In the genomic region with DNA sequence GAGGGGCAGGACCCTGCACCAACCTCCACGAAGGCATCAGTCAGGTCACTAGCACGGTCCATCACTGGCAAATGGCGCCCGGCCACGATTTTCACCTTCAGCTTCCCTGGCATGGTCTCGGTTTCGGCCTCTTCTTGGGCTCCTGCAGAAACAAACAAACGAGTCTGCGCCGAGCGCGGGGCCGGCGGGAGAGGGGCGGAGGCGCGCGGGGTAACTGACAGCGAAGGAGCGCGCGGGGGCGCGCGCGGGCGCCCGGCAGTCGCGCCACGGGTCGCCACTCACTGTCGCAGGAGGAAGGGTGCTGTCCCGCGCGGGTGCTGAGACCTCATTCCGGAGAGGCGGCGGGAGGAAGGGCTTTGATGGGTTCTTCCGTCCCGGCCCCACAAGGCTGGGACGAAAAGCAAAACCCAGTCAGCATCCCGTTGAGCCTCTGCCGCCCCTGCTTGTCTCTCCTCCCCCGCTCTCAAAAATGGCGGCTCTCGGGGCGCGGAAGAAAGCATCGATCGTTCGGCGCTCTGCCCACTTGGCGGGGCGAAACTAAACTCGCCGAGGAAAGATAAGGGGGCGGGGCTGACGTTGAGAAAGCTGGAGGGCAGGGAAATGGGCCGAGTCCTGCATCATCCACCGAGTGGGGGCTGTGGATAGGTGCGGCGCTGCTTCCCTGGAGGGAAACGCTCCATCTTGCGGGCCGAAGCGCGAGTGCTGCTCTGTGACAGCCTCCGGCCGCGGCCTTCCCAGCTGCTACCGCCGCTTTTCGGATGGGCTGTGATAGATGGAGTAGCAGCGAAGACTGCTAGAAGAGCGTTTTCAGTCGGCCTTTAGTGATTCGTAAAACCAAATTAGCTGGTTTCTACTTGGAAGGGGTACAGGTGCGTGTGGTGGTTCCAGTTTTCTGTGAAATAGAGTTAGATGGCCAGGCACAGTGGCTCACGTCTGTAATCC, we compare ENCODE assay signal across 8 cellular contexts. TPM values are rescaled to one million over a fixed set of nuclear protein-coding genes. Genes with fewer than 3 reads are reported as not detected.
DNase-seq lines count a peak whose midpoint lies in the region; ATAC-seq, FAIRE-seq and TF ChIP-seq lines count a peak whose summit lies in the region.

A gene with protein sequence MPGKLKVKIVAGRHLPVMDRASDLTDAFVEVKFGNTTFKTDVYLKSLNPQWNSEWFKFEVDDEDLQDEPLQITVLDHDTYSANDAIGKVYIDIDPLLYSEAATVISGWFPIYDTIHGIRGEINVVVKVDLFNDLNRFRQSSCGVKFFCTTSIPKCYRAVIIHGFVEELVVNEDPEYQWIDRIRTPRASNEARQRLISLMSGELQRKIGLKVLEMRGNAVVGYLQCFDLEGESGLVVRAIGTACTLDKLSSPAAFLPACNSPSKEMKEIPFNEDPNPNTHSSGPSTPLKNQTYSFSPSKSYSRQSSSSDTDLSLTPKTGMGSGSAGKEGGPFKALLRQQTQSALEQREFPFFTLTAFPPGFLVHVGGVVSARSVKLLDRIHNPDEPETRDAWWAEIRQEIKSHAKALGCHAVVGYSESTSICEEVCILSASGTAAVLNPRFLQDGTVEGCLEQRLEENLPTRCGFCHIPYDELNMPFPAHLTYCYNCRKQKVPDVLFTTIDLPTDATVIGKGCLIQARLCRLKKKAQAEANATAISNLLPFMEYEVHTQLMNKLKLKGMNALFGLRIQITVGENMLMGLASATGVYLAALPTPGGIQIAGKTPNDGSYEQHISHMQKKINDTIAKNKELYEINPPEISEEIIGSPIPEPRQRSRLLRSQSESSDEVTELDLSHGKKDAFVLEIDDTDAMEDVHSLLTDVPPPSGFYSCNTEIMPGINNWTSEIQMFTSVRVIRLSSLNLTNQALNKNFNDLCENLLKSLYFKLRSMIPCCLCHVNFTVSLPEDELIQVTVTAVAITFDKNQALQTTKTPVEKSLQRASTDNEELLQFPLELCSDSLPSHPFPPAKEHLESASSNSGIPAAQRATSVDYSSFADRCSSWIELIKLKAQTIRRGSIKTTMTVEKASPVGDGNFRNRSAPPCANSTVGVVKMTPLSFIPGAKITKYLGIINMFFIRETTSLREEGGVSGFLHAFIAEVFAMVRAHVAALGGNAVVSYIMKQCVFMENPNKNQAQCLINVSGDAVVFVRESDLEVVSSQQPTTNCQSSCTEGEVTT (minus strand): TSS at position 505 of the 942 bp plus-strand sequence. CDS start 392 bp downstream, at position 113.

- peaks cover 29% of the 10 kb centered on the region for H3K36me3 Mint-ChIP-seq in T-helper 2 cell treated with Interferon-gamma antibody and Interleukin-4, amounts not matched to agents 5 μg/mL and 100 μg/mL, for 36 hours (ENCODE audit: low read depth)
- H3K36me3 Mint-ChIP-seq in astrocyte (ENCODE audit: low read depth, unreplicated experiment) = no peaks in the 10 kb centered on the region

- H3K4me3 Mint-ChIP-seq in T-helper 2 cell treated with Interferon-gamma antibody and Interleukin-4, amounts not matched to agents 5 μg/mL and 100 μg/mL, for 36 hours = peak within 1 kb of the TSS; percentile 94
- peak within 1 kb of the TSS; percentile 95 for H3K4me3 Mint-ChIP-seq in astrocyte (ENCODE audit: unreplicated experiment)

- peak within 1 kb of the TSS; percentile 97 for H2AFZ ChIP-seq in astrocyte (ENCODE audit: low read depth, low read length)

- FAIRE-seq in astrocyte (lab: Jason Lieb, UNC) = no peak

- no peaks in the 10 kb centered on the region for H3K9me3 ChIP-seq in astrocyte (ENCODE audit: insufficient read depth, low read depth, low read length)

- H3K4me3 ChIP-seq in astrocyte (ENCODE audit: insufficient read depth, low read depth, low read length) = peak within 1 kb of the TSS; percentile 78

- H3K36me3 ChIP-seq in astrocyte (ENCODE audit: insufficient read depth, low read length) = no peaks in the 10 kb centered on the region

- H3K27ac Mint-ChIP-seq in T-helper 2 cell treated with Interferon-gamma antibody and Interleukin-4, amounts not matched to agents 5 μg/mL and 100 μg/mL, for 36 hours = peak within 1 kb of the TSS; percentile 94
- peak within 1 kb of the TSS; percentile 63 for H3K27ac Mint-ChIP-seq in astrocyte (ENCODE audit: unreplicated experiment)

- no peaks in the 10 kb centered on the region for H4K20me1 ChIP-seq in astrocyte (ENCODE audit: insufficient read depth, low read length)

- no peaks in the 10 kb centered on the region for H3K27me3 ChIP-seq in astrocyte (ENCODE audit: insufficient read depth, low read length)

- DNase-seq in NCI-H1694 treated with DMSO at 0.1 percent for 48 hours (lab: John Stamatoyannopoulos, UW) = peak; percentile 98
- peak; percentile 93 for DNase-seq in T-helper 2 cell treated with Interferon-gamma antibody and Interleukin-4, amounts not matched to agents 5 μg/mL and 100 μg/mL, for 36 hours (ENCODE audit: low spot score)
- DNase-seq in astrocyte (ENCODE audit: low read depth) = peak; percentile 97
- DNase-seq in hepatic stellate cell (ENCODE audit: low spot score) = peak; percentile 87
- peak; percentile 88 for DNase-seq in renal cortical epithelial cell (ENCODE audit: low read depth)
- DNase-seq in OCI-M2 (lab: John Stamatoyannopoulos, UW; ENCODE audit: unreplicated experiment) = no peak

- peaks cover 6% of the 10 kb centered on the region for H3K27me3 Mint-ChIP-seq in T-helper 2 cell treated with Interferon-gamma antibody and Interleukin-4, amounts not matched to agents 5 μg/mL and 100 μg/mL, for 36 hours (ENCODE audit: low read depth)
- no peaks in the 10 kb centered on the region for H3K27me3 Mint-ChIP-seq in astrocyte (ENCODE audit: low read depth, unreplicated experiment)

- peak within 1 kb of the TSS; percentile 95 for H3K4me2 ChIP-seq in astrocyte (ENCODE audit: low read length)

- H3K4me1 ChIP-seq in astrocyte (ENCODE audit: insufficient read depth, low read length) = peaks cover 5% of the 10 kb centered on the region

- ATAC-seq in GM18499 (IDR thresholded peaks at IDR 0.05; ENCODE audit: insufficient read depth, unreplicated experiment) (peak; percentile 63), HG02938 (IDR thresholded peaks at IDR 0.05; ENCODE audit: unreplicated experiment) (peak; percentile 83)

- H3K9me3 Mint-ChIP-seq in T-helper 2 cell treated with Interferon-gamma antibody and Interleukin-4, amounts not matched to agents 5 μg/mL and 100 μg/mL, for 36 hours = peaks cover 3% of the 10 kb centered on the region
- H3K9me3 Mint-ChIP-seq in astrocyte (ENCODE audit: unreplicated experiment) = no peaks in the 10 kb centered on the region

- TF ChIP-seq CTCF in astrocyte (IDR thresholded peaks at IDR 0.05; ENCODE audit: insufficient read depth, low read depth, low read length) = no peak

- peaks cover 9% of the 10 kb centered on the region for H3K79me2 ChIP-seq in astrocyte (ENCODE audit: insufficient read depth, low read length)

- peak within 1 kb of the TSS; percentile 94 for H3K9ac ChIP-seq in astrocyte (ENCODE audit: low read length)

- H3K4me1 Mint-ChIP-seq in T-helper 2 cell treated with Interferon-gamma antibody and Interleukin-4, amounts not matched to agents 5 μg/mL and 100 μg/mL, for 36 hours (ENCODE audit: low read depth) = peaks cover 27% of the 10 kb centered on the region
- peaks cover 19% of the 10 kb centered on the region for H3K4me1 Mint-ChIP-seq in astrocyte (ENCODE audit: low read depth, unreplicated experiment)

- peak within 1 kb of the TSS; percentile 96 for H3K27ac ChIP-seq in astrocyte (ENCODE audit: low read depth, low read length)

RNA-seq across cellular contexts. Expression of the gene that starts here (rescaled TPM):
- total RNA-seq in astrocyte (14.7 and 15.3 TPM in 2 replicates), renal cortical epithelial cell (11.1 and 32.8 TPM in 2 replicates)
